ENCODE assay signal across 28 cellular contexts in the genomic region with DNA sequence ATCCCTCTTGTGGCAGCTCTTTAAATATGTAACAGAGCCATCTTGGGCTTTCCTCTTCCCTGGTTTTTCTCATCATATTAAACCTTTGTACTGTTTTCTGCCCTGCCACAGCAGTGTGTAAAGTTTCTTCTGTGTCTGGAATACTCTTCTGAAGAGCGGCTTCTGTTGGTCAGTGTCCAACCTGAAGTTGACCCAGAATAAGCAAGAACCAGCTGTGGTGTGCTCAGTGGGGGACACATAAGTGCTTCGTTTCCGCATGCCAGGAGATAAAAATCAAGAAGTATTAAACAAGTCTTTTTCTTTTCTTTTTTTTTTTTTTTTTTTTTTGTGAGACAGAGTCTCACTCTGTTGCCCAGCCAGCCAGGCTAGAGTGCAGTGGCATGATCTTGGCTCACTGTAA.
"Had no signal": no experiment of that assay in that cellular context is flagged by ENCODE, and none has a peak within 500 bp of the region (broad histone marks: within the 10 kb centered on the region; RNA-seq: fewer than 3 reads in every experiment).

No MANE protein-coding gene starts in this region.

- H3K27ac Mint-ChIP-seq: activated B cell treated with CpG ODN at 0.5 μM for 24 hours; activated CD4-positive, alpha-beta T cell treated with anti-CD3 and anti-CD28 coated beads, Interleukin-2, amount 10 ng/mL, durations not matched to agents 24 days and 14 days; activated CD8-positive, alpha-beta T cell treated with anti-CD3 and anti-CD28 coated beads for 36 hours; activated naive CD4-positive, alpha-beta T cell treated with anti-CD3 and anti-CD28 coated beads for 36 hours; activated naive CD4-positive, alpha-beta T cell treated with anti-CD3 and anti-CD28 coated beads, Interleukin-2, amount 50 U/mL, for 72 hours; activated T-cell treated with anti-CD3 and anti-CD28 coated beads, Interleukin-2, amount 50 U/mL, for 24 hours; activated T-helper 1 cell treated with anti-CD3 and anti-CD28 coated beads, Interleukin-12 subunit alpha, Interleukin-12 subunit beta, Interleukin-2, Interleukin-4 antibody, amounts not matched to agents 30 ng/mL and 10 ng/mL and 1 ng/mL, durations not matched to agents 14 hours and 24 hours and 36 hours had no signal

- H3K27ac ChIP-seq: adrenal gland, cardiac muscle cell, SJCRH30, SK-N-MC had no signal

- DNase-seq: activated B cell treated with CpG ODN at 0.5 μM for 24 hours; activated CD4-positive, alpha-beta T cell treated with anti-CD3 and anti-CD28 coated beads for 1 hour; activated CD4-positive, alpha-beta T cell treated with anti-CD3 and anti-CD28 coated beads, Interleukin-2, amount 10 ng/mL, durations not matched to agents 24 days and 14 days; activated CD4-positive, alpha-beta T cell treated with anti-CD3 and anti-CD28 coated beads, Interleukin-2, amount 50 U/mL, for 4 hours; activated CD8-positive, alpha-beta T cell treated with anti-CD3 and anti-CD28 coated beads for 36 hours; activated gamma-delta T cell treated with Interleukin-2 at 50 U/mL for 16 hours; activated naive CD4-positive, alpha-beta T cell treated with anti-CD3 and anti-CD28 coated beads for 36 hours; activated T-cell treated with anti-CD3 and anti-CD28 coated beads, Interleukin-2, amount 50 U/mL, for 24 hours; adrenal gland; anterior cingulate cortex; Karpas-422; KBM-7; NCI-H1105; NCI-H1436; NCI-H1694; NCI-H1930; NCI-H2081 treated with DMSO at 0.1 percent for 48 hours; NCI-H226; NCI-H446 treated with DMSO at 0.1 percent for 48 hours; NCI-H524; SHP77; SJCRH30 had no signal

- ATAC-seq: activated CD8-positive, alpha-beta T cell treated with anti-CD3 and anti-CD28 coated beads for 36 hours; activated naive CD4-positive, alpha-beta T cell treated with anti-CD3 and anti-CD28 coated beads, Interleukin-2, amount 50 U/mL, for 72 hours; Panc1 had no signal

- H3K36me3 Mint-ChIP-seq: activated naive CD4-positive, alpha-beta T cell treated with anti-CD3 and anti-CD28 coated beads, Interleukin-2, amount 50 U/mL, for 72 hours had no signal

- H3K4me3 Mint-ChIP-seq: activated B cell treated with CpG ODN at 0.5 μM for 24 hours; activated CD4-positive, alpha-beta T cell treated with anti-CD3 and anti-CD28 coated beads, Interleukin-2, amount 10 ng/mL, durations not matched to agents 24 days and 14 days; activated CD8-positive, alpha-beta T cell treated with anti-CD3 and anti-CD28 coated beads for 36 hours; activated naive CD4-positive, alpha-beta T cell treated with anti-CD3 and anti-CD28 coated beads for 36 hours; activated T-cell treated with anti-CD3 and anti-CD28 coated beads, Interleukin-2, amount 50 U/mL, for 24 hours; activated T-helper 1 cell treated with anti-CD3 and anti-CD28 coated beads, Interleukin-12 subunit alpha, Interleukin-12 subunit beta, Interleukin-2, Interleukin-4 antibody, amounts not matched to agents 30 ng/mL and 10 ng/mL and 1 ng/mL, durations not matched to agents 14 hours and 24 hours and 36 hours; central memory CD8-positive, alpha-beta T cell had no signal

- H3K4me3 ChIP-seq: adrenal gland, cardiac muscle cell, SJCRH30, SK-N-MC had no signal

- H3K4me1 ChIP-seq: adrenal gland, SJCRH30 had no signal

- H3K36me3 ChIP-seq: adrenal gland, cardiac muscle cell had no signal

- H3K4me1 Mint-ChIP-seq: activated B cell treated with CpG ODN at 0.5 μM for 24 hours; activated CD4-positive, alpha-beta T cell treated with anti-CD3 and anti-CD28 coated beads, Interleukin-2, amount 10 ng/mL, durations not matched to agents 24 days and 14 days; central memory CD8-positive, alpha-beta T cell had no signal

- H3K9me3 ChIP-seq: adrenal gland, SJCRH30 had no signal

- H3K9me3 Mint-ChIP-seq: activated B cell treated with CpG ODN at 0.5 μM for 24 hours; activated CD4-positive, alpha-beta T cell treated with anti-CD3 and anti-CD28 coated beads, Interleukin-2, amount 10 ng/mL, durations not matched to agents 24 days and 14 days; activated CD8-positive, alpha-beta T cell treated with anti-CD3 and anti-CD28 coated beads for 36 hours; activated naive CD4-positive, alpha-beta T cell treated with anti-CD3 and anti-CD28 coated beads for 36 hours; activated naive CD4-positive, alpha-beta T cell treated with anti-CD3 and anti-CD28 coated beads, Interleukin-2, amount 50 U/mL, for 72 hours; activated T-cell treated with anti-CD3 and anti-CD28 coated beads, Interleukin-2, amount 50 U/mL, for 24 hours; activated T-helper 1 cell treated with anti-CD3 and anti-CD28 coated beads, Interleukin-12 subunit alpha, Interleukin-12 subunit beta, Interleukin-2, Interleukin-4 antibody, amounts not matched to agents 30 ng/mL and 10 ng/mL and 1 ng/mL, durations not matched to agents 14 hours and 24 hours and 36 hours; central memory CD8-positive, alpha-beta T cell had no signal

- H3K27me3 ChIP-seq: adrenal gland, cardiac muscle cell, SJCRH30 had no signal
